In genomic region chr9:13279284-13280162, GRCh38 we compare ENCODE assay signal across 9 cellular contexts. TPM values are rescaled to one million over a fixed set of nuclear protein-coding genes. Genes with fewer than 3 reads are reported as not detected.
A peak's percentile ranks its signal among the peaks of the same experiment; 100 is the strongest.
DNase-seq lines count a peak whose midpoint lies in the region; ATAC-seq and TF ChIP-seq lines count a peak whose summit lies in the region.
"Had no signal": no experiment of that assay in that cellular context is flagged by ENCODE, and none has a peak within 500 bp of the region (broad histone marks: within the 10 kb centered on the region; RNA-seq: fewer than 3 reads in every experiment).

Gene MPDZ, minus strand, starts transcription at chr9:13279692. Its CDS starts 29,377 bp downstream, at chr9:13250315.

- H3K27me3 Mint-ChIP-seq in glutamatergic neuron (ENCODE audit: unreplicated experiment): peaks cover 6% of the 10 kb centered on the region

- H3K4me1 Mint-ChIP-seq in glutamatergic neuron (ENCODE audit: low read depth, unreplicated experiment): peaks cover 2% of the 10 kb centered on the region
- H3K4me1 Mint-ChIP-seq: activated naive CD4-positive, alpha-beta T cell treated with anti-CD3 and anti-CD28 coated beads, Interleukin-2, amount 50 U/mL, for 24 hours had no signal

- no peaks in the 10 kb centered on the region for H3K27me3 ChIP-seq in WERI-Rb-1 (ENCODE audit: insufficient read depth, low read depth, severe bottlenecking)

- no peaks in the 10 kb centered on the region for H3K9me3 ChIP-seq in WERI-Rb-1 (ENCODE audit: severe bottlenecking)

- peak within 1 kb of the TSS; percentile 95 for H3K27ac Mint-ChIP-seq in glutamatergic neuron (ENCODE audit: unreplicated experiment)
- H3K27ac Mint-ChIP-seq: activated naive CD4-positive, alpha-beta T cell treated with anti-CD3 and anti-CD28 coated beads, Interleukin-2, amount 50 U/mL, for 24 hours had no signal

- no peaks in the 10 kb centered on the region for H3K36me3 Mint-ChIP-seq in glutamatergic neuron (ENCODE audit: unreplicated experiment)

- peak within 1 kb of the TSS; percentile 97 for H3K4me3 Mint-ChIP-seq in glutamatergic neuron (ENCODE audit: unreplicated experiment)
- H3K4me3 Mint-ChIP-seq: activated naive CD4-positive, alpha-beta T cell treated with anti-CD3 and anti-CD28 coated beads, Interleukin-2, amount 50 U/mL, for 24 hours had no signal

- H3K27ac ChIP-seq in WERI-Rb-1: peak within 1 kb of the TSS; percentile 65

- DNase-seq in AG08396 (ENCODE audit: low spot score) (peak; percentile 90), LHCN-M2 (ENCODE audit: low read depth) (peak; percentile 39), WERI-Rb-1 (peak; percentile 74), glutamatergic neuron (peak; percentile 81), occipital lobe (lab: John Stamatoyannopoulos, UW) (peak; percentile 49)
- no peak for DNase-seq in activated CD4-positive, alpha-beta T cell treated with anti-CD3 and anti-CD28 coated beads for 4 hours

- peaks cover 12% of the 10 kb centered on the region for H3K9me3 Mint-ChIP-seq in glutamatergic neuron (ENCODE audit: unreplicated experiment)

- ATAC-seq in HG03565 (IDR thresholded peaks at IDR 0.05; ENCODE audit: unreplicated experiment): no peak
- no peak for ATAC-seq in HG03097 (IDR thresholded peaks at IDR 0.05; ENCODE audit: low FRiP score, unreplicated experiment)

- peak within 1 kb of the TSS; percentile 51 for H3K4me3 ChIP-seq in WERI-Rb-1 (ENCODE audit: low read depth, low read length)

- H3K36me3 ChIP-seq in WERI-Rb-1: no peaks in the 10 kb centered on the region

- TF ChIP-seq CTCF in WERI-Rb-1 (IDR thresholded peaks at IDR 0.05; ENCODE audit: low read depth, low read length): no peak
- TF ChIP-seq CTCF in glutamatergic neuron (IDR thresholded peaks at IDR 0.05; ENCODE audit: partially characterized antibody, unreplicated experiment): no peak

RNA-seq across cellular contexts. Expression of gene MPDZ, which starts in this region (rescaled TPM):
- total RNA-seq in LHCN-M2 (2014; rRNA removed) (11.7 and 16.9 TPM in 2 replicates), glutamatergic neuron (ENCODE audit: unreplicated experiment) (38.7 TPM), occipital lobe (40.4 TPM)
- 5.6 TPM for polyA plus RNA-seq in LHCN-M2 (2012)

Comparison
In these comparisons a context has a peak if more than half of its experiments do, and no peak if none do; other contexts are left out.
1. DNase-seq: peak in AG08396 (single experiment), LHCN-M2 (single experiment), WERI-Rb-1 (single experiment), glutamatergic neuron (single experiment) and occipital lobe (single experiment); none in activated CD4-positive, alpha-beta T cell treated with anti-CD3 and anti-CD28 coated beads for 4 hours (0 of 2).